Comparison of ENCODE assay signal across 9 cellular contexts in the genomic region with DNA sequence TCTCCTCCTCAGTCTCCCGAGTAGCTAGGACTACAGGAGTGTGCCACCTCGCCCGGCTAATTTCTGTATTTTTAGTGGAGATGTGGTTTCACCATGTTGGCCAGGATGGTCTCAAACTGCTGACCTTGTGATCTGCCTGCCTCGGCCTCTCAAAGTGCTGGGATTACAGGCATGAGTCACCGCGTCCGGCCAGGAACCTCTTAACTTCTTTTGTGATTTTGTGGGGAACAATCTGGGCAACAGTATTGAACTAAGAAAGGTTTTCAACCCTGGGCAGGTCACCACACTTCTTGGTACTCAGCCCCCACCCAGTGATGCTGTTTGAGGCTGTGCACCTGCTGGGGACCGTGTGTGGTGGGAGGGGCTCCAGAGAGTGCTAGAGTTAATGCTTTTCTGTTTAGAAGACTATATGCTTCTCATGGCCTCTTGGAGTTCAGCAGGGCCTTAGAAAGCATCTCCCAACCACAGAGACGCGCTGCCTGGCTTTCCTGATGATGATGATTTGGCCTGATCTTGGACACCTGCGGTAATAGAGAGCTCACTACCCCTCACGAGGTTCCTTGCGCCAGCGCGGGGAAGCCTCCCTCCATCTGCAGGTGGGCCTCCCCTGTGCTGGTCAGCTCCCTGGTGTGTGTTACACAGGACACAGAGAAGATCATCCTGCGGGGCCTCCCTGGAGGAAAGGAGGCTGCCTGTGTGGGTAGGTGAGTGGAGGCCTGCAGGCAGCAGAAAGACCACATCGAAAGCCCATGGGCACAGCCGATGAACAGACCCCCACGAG. TPM values are rescaled to one million over a fixed set of nuclear protein-coding genes. Genes with fewer than 3 reads are reported as not detected.
DNase-seq lines count a peak whose midpoint lies in the region; ATAC-seq, FAIRE-seq and TF ChIP-seq lines count a peak whose summit lies in the region.
"Had no signal": no experiment of that assay in that cellular context is flagged by ENCODE, and none has a peak within 500 bp of the region (broad histone marks: within the 10 kb centered on the region; RNA-seq: fewer than 3 reads in every experiment).

No MANE protein-coding gene starts in this region.

- H3K4me1 ChIP-seq in SK-N-SH (ENCODE audit: control insufficient read depth in 1 of 2, insufficient read depth in 2 of 2, low read depth in 1 of 2, low read length in 1 of 2) (peaks cover 6 to 12% of the 10 kb centered on the region in 2 experiments; a peak in 2 of 4 replicates), PC-3 (ENCODE audit: insufficient read depth, low read length) (peaks cover 7% of the 10 kb centered on the region), endodermal cell (ENCODE audit: control insufficient read depth, insufficient read depth, low read length) (no peaks in the 10 kb centered on the region)

- TF ChIP-seq EP300 in SK-N-SH (IDR thresholded peaks at IDR 0.05; ENCODE audit: borderline replicate concordance in 1 of 2, low read depth in 1 of 2, low read length in 1 of 2) = no peak

- no peaks in the 10 kb centered on the region for H3K36me3 Mint-ChIP-seq in endodermal cell (ENCODE audit: low read depth)

- no peak for TF ChIP-seq CTCF in SK-N-SH (IDR thresholded peaks at IDR 0.05)
- no peak for TF ChIP-seq CTCF in PC-3 (conservative IDR thresholded peaks at IDR 0.05; ENCODE audit: low read depth, low read length)
- no peak for TF ChIP-seq CTCF in endodermal cell (conservative IDR thresholded peaks at IDR 0.05)
- no peak for TF ChIP-seq CTCF in retinal pigment epithelial cell (conservative IDR thresholded peaks at IDR 0.05; ENCODE audit: low read depth, low read length)

- WGBS in SK-N-SH (ENCODE audit: low lambda C conversion rate) = 83% methylated on average over 16 of the region's 19 CpGs
- 87 to 90% methylated on average over 12 to 19 of the region's 19 CpGs for WGBS in endodermal cell (ENCODE audit: insufficient coverage in 1 of 2, insufficient read length in 1 of 2), 2 experiments

- H4K20me1 ChIP-seq in SK-N-SH (ENCODE audit: insufficient read depth) = no peaks in the 10 kb centered on the region
- no peaks in the 10 kb centered on the region for H4K20me1 ChIP-seq in PC-3 (ENCODE audit: low read length)

- H3K4me2 ChIP-seq in SK-N-SH (peak overlapping the region; percentile 80), PC-3 (ENCODE audit: low read length) (peak overlapping the region; percentile 91)

- TF ChIP-seq RAD21 in SK-N-SH (IDR thresholded peaks at IDR 0.05; ENCODE audit: low read length) = no peak

- H3K36me3 ChIP-seq in SK-N-SH (replicated peaks in 1 of 2; ENCODE audit: control insufficient read depth in 1 of 2, insufficient read depth in 2 of 2, low read length in 1 of 2) (no peaks in the 10 kb centered on the region), PC-3 (ENCODE audit: low read depth, low read length) (no peaks in the 10 kb centered on the region), endodermal cell (ENCODE audit: control insufficient read depth, insufficient read depth, low read length) (no peaks in the 10 kb centered on the region)

- H3K4me3 ChIP-seq in SK-N-SH (ENCODE audit: low read depth in 2 of 2, low read length in 1 of 2) (peak overlapping the region; percentile 59 to 75), PC-3 (ENCODE audit: low read length) (peak overlapping the region; percentile 70; the same call in 1 of the 2 replicates), endodermal cell (ENCODE audit: low read length) (peak overlapping the region; percentile 82), retinal pigment epithelial cell (ENCODE audit: low read length) (peak overlapping the region; percentile 47)

- no peaks in the 10 kb centered on the region for H3K9me2 ChIP-seq in SK-N-SH
- H3K9me2 ChIP-seq in PC-3 (replicated peaks; ENCODE audit: low read length) = no peaks in the 10 kb centered on the region

- H3K27ac Mint-ChIP-seq in endodermal cell = no peak overlapping the region

- H3K4me1 Mint-ChIP-seq in endodermal cell = peaks cover 6% of the 10 kb centered on the region

- H3F3A ChIP-seq in SK-N-SH (replicated peaks; ENCODE audit: insufficient read depth) (peaks cover 12% of the 10 kb centered on the region), PC-3 (ENCODE audit: low read length, unreplicated experiment) (no peaks in the 10 kb centered on the region)

- FAIRE-seq in GM19239 (lab: Jason Lieb, UNC) = no peak

- CTCF ChIA-PET in SK-N-SH (lab: Yijun Ruan, JAX) (interaction anchor here (0.7 to 8.0 kb wide), 18 partner anchors 12 to 259 kb away, joined by 3 to 101 read pairs (median 4); partner anchors contain the start of genes HDAC10 and MAPK12), PC-3 (lab: Charles Lee) (no interaction called here)

- H3K4me3 Mint-ChIP-seq in endodermal cell = peak overlapping the region; percentile 73

- peaks cover 24% of the 10 kb centered on the region for H3K27me3 Mint-ChIP-seq in endodermal cell (ENCODE audit: insufficient read depth)

- intact Hi-C loops in PC-3 (cut with micrococcal nuclease) = no loop called here

- no peak for DNase-seq in SK-N-SH
- DNase-seq in PC-3 = no peak
- DNase-seq in endodermal cell = no peak
- DNase-seq in retinal pigment epithelial cell (ENCODE audit: low read depth) = no peak
- DNase-seq in GM19239 (ENCODE audit: insufficient read length, low spot score) = no peak
- no peak for DNase-seq in NCI-H345 (lab: John Stamatoyannopoulos, UW)
- DNase-seq in ureter (ENCODE audit: low spot score) = no peak
- DNase-seq: activated CD8-positive, alpha-beta memory T cell treated with anti-CD3 and anti-CD28 coated beads for 24 hours had no signal

- H3K79me2 ChIP-seq in SK-N-SH (ENCODE audit: insufficient read depth) = peaks cover 12% of the 10 kb centered on the region
- no peaks in the 10 kb centered on the region for H3K79me2 ChIP-seq in PC-3 (ENCODE audit: low read length)

- no peaks in the 10 kb centered on the region for H3K27me3 ChIP-seq in SK-N-SH (ENCODE audit: insufficient read depth)
- no peaks in the 10 kb centered on the region for H3K27me3 ChIP-seq in PC-3 (ENCODE audit: low read length)
- peaks cover 7% of the 10 kb centered on the region for H3K27me3 ChIP-seq in endodermal cell (ENCODE audit: control insufficient read depth, insufficient read depth, low read length, poor library complexity, severe bottlenecking)

- H3K27ac ChIP-seq in SK-N-SH (ENCODE audit: low read depth in 2 of 2, low read length in 1 of 2) (no peak overlapping the region), PC-3 (ENCODE audit: low read length) (no peak overlapping the region), endodermal cell (ENCODE audit: low read depth, low read length) (no peak overlapping the region)

- H3K9me3 ChIP-seq in SK-N-SH = no peaks in the 10 kb centered on the region
- no peaks in the 10 kb centered on the region for H3K9me3 ChIP-seq in PC-3 (ENCODE audit: low read length)
- no peaks in the 10 kb centered on the region for H3K9me3 ChIP-seq in endodermal cell (ENCODE audit: control insufficient read depth, low read length)

- H2AFZ ChIP-seq in SK-N-SH (ENCODE audit: low read depth) (no peak overlapping the region), PC-3 (ENCODE audit: low read length) (no peak overlapping the region)

- H3K9me3 Mint-ChIP-seq in endodermal cell = no peaks in the 10 kb centered on the region

- ATAC-seq in SK-N-SH treated with all-trans-retinoic acid at 6 μM for 48 hours (no peak), PC-3 (no peak)

- peak overlapping the region; percentile 68 for H3K9ac ChIP-seq in SK-N-SH
- no peak overlapping the region for H3K9ac ChIP-seq in PC-3 (ENCODE audit: low read length)
- no peak overlapping the region for H3K9ac ChIP-seq in endodermal cell (ENCODE audit: extremely low read depth, low read length, poor library complexity, severe bottlenecking)

- BruUV-seq in PC-3 (replicated peaks; lab: Mats Ljungman, UMichigan) = no TSS peak

- POLR2A ChIA-PET in SK-N-SH (lab: Yijun Ruan, JAX) = interaction anchor here (1.2 kb wide), 1 partner anchor 10 kb away, joined by 6 read pairs; no protein-coding TSS in a partner anchor
- POLR2A ChIA-PET in PC-3 (lab: Charles Lee; ENCODE audit: unreplicated experiment) = no interaction called here

TF ChIP-seq in SK-N-SH, 30 proteins besides CTCF, POLR2A, EP300 and RAD21 (continues in another document):
- TF ChIP-seq TCF12 (IDR thresholded peaks at IDR 0.05) = no peak
- TF ChIP-seq POLR2AphosphoS5 (IDR thresholded peaks at IDR 0.05; ENCODE audit: low read depth, low read length) = no peak

TF ChIP-seq in SK-N-SH treated with all-trans-retinoic acid at 6 μM for 48 hours, 23 proteins besides CTCF, POLR2A, EP300 and RAD21:
- TF ChIP-seq ISL1 (CRISPR knock-in tag; IDR thresholded peaks at IDR 0.05) = no peak

RNA-seq across cellular contexts. Expression of gene DENND6B, which starts 1.2 kb away (rescaled TPM):
- polyA plus RNA-seq in SK-N-SH (2012; rRNA removed) = 5.6 and 5.8 TPM in 2 replicates
- polyA plus RNA-seq in SK-N-SH (2012; cell fraction: cytosol; rRNA removed) = 1.2 and 2.3 TPM in 2 replicates
- 27.5 and 30.6 TPM in 2 replicates for polyA plus RNA-seq in SK-N-SH (2012; cell fraction: nucleus; rRNA removed)
- total RNA-seq in PC-3 (2014; rRNA removed) (1.1 and 1.7 TPM in 2 replicates), endodermal cell (10 to 100 TPM in 1 of 2 donors, 1 to 10 TPM in 1; 8.3 to 14.2 TPM), ureter (21.4 TPM)
- 19.4 TPM for polyA plus RNA-seq in endodermal cell (2013, experiment 1 of 2)
- 14.7 TPM for polyA plus RNA-seq in endodermal cell (2013, experiment 2 of 2)

RNA-seq across cellular contexts. Expression of gene PPP6R2, which starts 17.5 kb away (rescaled TPM):
- polyA plus RNA-seq in SK-N-SH (2012; rRNA removed) = 45.1 and 45.7 TPM in 2 replicates
- 19.7 and 29.4 TPM in 2 replicates for polyA plus RNA-seq in SK-N-SH (2012; cell fraction: cytosol; rRNA removed)
- polyA plus RNA-seq in SK-N-SH (2012; cell fraction: nucleus; rRNA removed) = 132 and 167 TPM in 2 replicates
- total RNA-seq in PC-3 (2014; rRNA removed) (46.2 and 54.0 TPM in 2 replicates), endodermal cell (10 to 100 TPM; 58.7 to 81.2 TPM), ureter (63.5 TPM)
- polyA plus RNA-seq in endodermal cell (2013, experiment 1 of 2) = 45.3 TPM
- 36.1 TPM for polyA plus RNA-seq in endodermal cell (2013, experiment 2 of 2)

RNA-seq across cellular contexts. Expression of gene PLXNB2, which starts 18.2 kb away (rescaled TPM):
- 85.8 and 108 TPM in 2 replicates for polyA plus RNA-seq in SK-N-SH (2012; rRNA removed)
- 38.1 and 61.2 TPM in 2 replicates for polyA plus RNA-seq in SK-N-SH (2012; cell fraction: cytosol; rRNA removed)
- 385 and 523 TPM in 2 replicates for polyA plus RNA-seq in SK-N-SH (2012; cell fraction: nucleus; rRNA removed)
- total RNA-seq in PC-3 (2014; rRNA removed) = 68.2 and 82.9 TPM in 2 replicates
- total RNA-seq in endodermal cell = 10 to 100 TPM; 94.7 to 97.7 TPM
- polyA plus RNA-seq in endodermal cell (2013, experiment 1 of 2) = 108 TPM
- 109 TPM for polyA plus RNA-seq in endodermal cell (2013, experiment 2 of 2)
- 443 TPM for total RNA-seq in ureter

RNA-seq across cellular contexts. Expression of gene MAPK11, which starts 55.5 kb away (rescaled TPM):
- polyA plus RNA-seq in SK-N-SH (2012; rRNA removed) = 36.0 and 38.3 TPM in 2 replicates
- polyA plus RNA-seq in SK-N-SH (2012; cell fraction: cytosol; rRNA removed) = 9.2 and 14.0 TPM in 2 replicates
- 182 and 260 TPM in 2 replicates for polyA plus RNA-seq in SK-N-SH (2012; cell fraction: nucleus; rRNA removed)
- total RNA-seq in PC-3 (2014; rRNA removed) = 7.0 and 7.6 TPM in 2 replicates
- total RNA-seq in endodermal cell = under 1 TPM; 0.33 to 0.40 TPM
- 8.8 TPM for polyA plus RNA-seq in endodermal cell (2013, experiment 1 of 2)
- 8.3 TPM for polyA plus RNA-seq in endodermal cell (2013, experiment 2 of 2)
- total RNA-seq in ureter = 15.4 TPM
